ENCODE assay signal across 12 cellular contexts in genomic region chr12:106107566-106107965, GRCh38. TPM values are rescaled to one million over a fixed set of nuclear protein-coding genes. Genes with fewer than 3 reads are reported as not detected.
DNase-seq lines count a peak whose midpoint lies in the region; FAIRE-seq lines count a peak whose summit lies in the region.
"Had no signal": no experiment of that assay in that cellular context is flagged by ENCODE, and none has a peak within 500 bp of the region (broad histone marks: within the 10 kb centered on the region; RNA-seq: fewer than 3 reads in every experiment).

No MANE protein-coding gene starts in this region.

- no peak overlapping the region for H3K27ac ChIP-seq in small intestine (ENCODE audit: low read depth in 1 of 2, low read length in 1 of 2)
- H3K27ac ChIP-seq in CD4-positive, alpha-beta memory T cell (ENCODE audit: low read depth, low read length): no peak overlapping the region

- H3K36me3 ChIP-seq in small intestine (ENCODE audit: control insufficient read depth in 2 of 2, insufficient read depth in 2 of 2, low read length in 2 of 2): no peaks in the 10 kb centered on the region
- H3K36me3 ChIP-seq in CD4-positive, alpha-beta memory T cell (ENCODE audit: insufficient read depth, low read length): no peaks in the 10 kb centered on the region

- CTCF ChIA-PET in CD4-positive, alpha-beta memory T cell (lab: Charles Lee; ENCODE audit: partially characterized antibody): interaction anchor here (1.7 kb wide), 1 partner anchor 29 kb away, joined by 5 read pairs; no protein-coding TSS in a partner anchor

- no peaks in the 10 kb centered on the region for H3K4me1 Mint-ChIP-seq in CD4-positive, alpha-beta memory T cell

- no peak for FAIRE-seq in small intestine (lab: Jason Lieb, UNC)
- FAIRE-seq: colon had no signal

- peak overlapping the region in 1 of 7 donors; percentile 65 for H3K27ac Mint-ChIP-seq in CD4-positive, alpha-beta memory T cell
- H3K27ac Mint-ChIP-seq: activated T-cell treated with anti-CD3 and anti-CD28 coated beads, Interleukin-2, amount 50 U/mL, for 24 hours; CD8-positive, alpha-beta T cell had no signal

- intact Hi-C loops in CD4-positive, alpha-beta memory T cell (cut with micrococcal nuclease): no loop called here

- POLR2A ChIA-PET in CD4-positive, alpha-beta memory T cell (lab: Charles Lee; ENCODE audit: partially characterized antibody): no interaction called here

- H3K27me3 ChIP-seq in small intestine (ENCODE audit: control insufficient read depth in 2 of 2, insufficient read depth in 2 of 2, low read length in 2 of 2): no peaks in the 10 kb centered on the region
- no peaks in the 10 kb centered on the region for H3K27me3 ChIP-seq in CD4-positive, alpha-beta memory T cell (ENCODE audit: insufficient read depth, low read length)

- peak; percentile 42 for DNase-seq in HCEC 1CT
- peak; percentile 60 for DNase-seq in astrocyte of the hippocampus (ENCODE audit: low read depth, low spot score)
- peak; percentile 85 for DNase-seq in iris pigment epithelial cell (ENCODE audit: low read depth)
- DNase-seq in small intestine: peak; percentile 14
- no peak for DNase-seq in CD4-positive, alpha-beta memory T cell
- no peak for DNase-seq in Kasumi-1 (lab: John Stamatoyannopoulos, UW)
- no peak for DNase-seq in mucosa of gallbladder (ENCODE audit: low spot score)
- DNase-seq in stimulated activated CD4-positive, alpha-beta T cell treated with anti-CD3 and anti-CD28 coated beads, Interleukin-4, amount 100 ng/mL, for 4 hours: no peak
- DNase-seq: activated T-cell treated with anti-CD3 and anti-CD28 coated beads, Interleukin-2, amount 50 U/mL, for 24 hours; CD8-positive, alpha-beta T cell; NCI-H146 had no signal

- peaks cover 0 to 3% of the 10 kb centered on the region in 2 donors for H3K4me1 ChIP-seq in small intestine (ENCODE audit: control insufficient read depth in 2 of 2, insufficient read depth in 1 of 2, low read depth in 1 of 2, low read length in 1 of 2)
- H3K4me1 ChIP-seq in CD4-positive, alpha-beta memory T cell (ENCODE audit: insufficient read depth, low read length): no peaks in the 10 kb centered on the region

- H3K27me3 Mint-ChIP-seq in CD4-positive, alpha-beta memory T cell: peaks cover 21 to 27% of the 10 kb centered on the region in 2 donors

- no peaks in the 10 kb centered on the region for H3K36me3 Mint-ChIP-seq in CD4-positive, alpha-beta memory T cell
- H3K36me3 Mint-ChIP-seq: CD8-positive, alpha-beta T cell had no signal

- H3K4me3 Mint-ChIP-seq in CD4-positive, alpha-beta memory T cell: no peak overlapping the region
- H3K4me3 Mint-ChIP-seq: activated T-cell treated with anti-CD3 and anti-CD28 coated beads, Interleukin-2, amount 50 U/mL, for 24 hours; CD8-positive, alpha-beta T cell had no signal

- H3K4me3 ChIP-seq in small intestine (ENCODE audit: low read depth in 1 of 2, low read length in 2 of 2): no peak overlapping the region
- no peak overlapping the region for H3K4me3 ChIP-seq in CD4-positive, alpha-beta memory T cell (ENCODE audit: low read length in 2 of 2)

- peaks cover 0 to 2% (median 0%) of the 10 kb centered on the region in 8 donors for H3K9me3 Mint-ChIP-seq in CD4-positive, alpha-beta memory T cell
- H3K9me3 Mint-ChIP-seq: activated T-cell treated with anti-CD3 and anti-CD28 coated beads, Interleukin-2, amount 50 U/mL, for 24 hours; CD8-positive, alpha-beta T cell had no signal

- 9 to 50% (median 32%) methylated on average over 2 of the region's 2 CpGs for WGBS in small intestine, 3 donors

- H3K9me3 ChIP-seq in small intestine (ENCODE audit: control insufficient read depth, low read depth): no peaks in the 10 kb centered on the region
- no peaks in the 10 kb centered on the region for H3K9me3 ChIP-seq in CD4-positive, alpha-beta memory T cell (ENCODE audit: control insufficient read depth in 1 of 2, low read length in 2 of 2)

RNA-seq across cellular contexts. Expression of gene NUAK1, which starts 31.2 kb away (rescaled TPM):
- polyA plus RNA-seq in small intestine: 1 to 10 TPM in 2 of 3 donors, under 1 TPM in 1; 0.67 to 4.8 (median 1.4) TPM
- total RNA-seq in CD4-positive, alpha-beta memory T cell: not detected
- polyA plus RNA-seq in CD4-positive, alpha-beta memory T cell: not detected
- total RNA-seq in mucosa of gallbladder: 11.4 TPM

Comparison
In these comparisons a context has a peak if more than half of its experiments do, and no peak if none do; other contexts are left out.
1. DNase-seq: peak in HCEC 1CT (single experiment), astrocyte of the hippocampus (single experiment), iris pigment epithelial cell (single experiment) and small intestine (single experiment); none in CD4-positive, alpha-beta memory T cell (0 of 5), Kasumi-1 (0 of 2), mucosa of gallbladder (single experiment) and stimulated activated CD4-positive, alpha-beta T cell treated with anti-CD3 and anti-CD28 coated beads, Interleukin-4, amount 100 ng/mL, for 4 hours (0 of 2).
2. RNA of gene NUAK1, which starts 31.2 kb away (total RNA-seq): 11.4 TPM in mucosa of gallbladder (single experiment); not detected in CD4-positive, alpha-beta memory T cell; every median in the first group is over 10 times any median in the second.